Comparison of ENCODE assay signal across 8 cellular contexts in the genomic region with DNA sequence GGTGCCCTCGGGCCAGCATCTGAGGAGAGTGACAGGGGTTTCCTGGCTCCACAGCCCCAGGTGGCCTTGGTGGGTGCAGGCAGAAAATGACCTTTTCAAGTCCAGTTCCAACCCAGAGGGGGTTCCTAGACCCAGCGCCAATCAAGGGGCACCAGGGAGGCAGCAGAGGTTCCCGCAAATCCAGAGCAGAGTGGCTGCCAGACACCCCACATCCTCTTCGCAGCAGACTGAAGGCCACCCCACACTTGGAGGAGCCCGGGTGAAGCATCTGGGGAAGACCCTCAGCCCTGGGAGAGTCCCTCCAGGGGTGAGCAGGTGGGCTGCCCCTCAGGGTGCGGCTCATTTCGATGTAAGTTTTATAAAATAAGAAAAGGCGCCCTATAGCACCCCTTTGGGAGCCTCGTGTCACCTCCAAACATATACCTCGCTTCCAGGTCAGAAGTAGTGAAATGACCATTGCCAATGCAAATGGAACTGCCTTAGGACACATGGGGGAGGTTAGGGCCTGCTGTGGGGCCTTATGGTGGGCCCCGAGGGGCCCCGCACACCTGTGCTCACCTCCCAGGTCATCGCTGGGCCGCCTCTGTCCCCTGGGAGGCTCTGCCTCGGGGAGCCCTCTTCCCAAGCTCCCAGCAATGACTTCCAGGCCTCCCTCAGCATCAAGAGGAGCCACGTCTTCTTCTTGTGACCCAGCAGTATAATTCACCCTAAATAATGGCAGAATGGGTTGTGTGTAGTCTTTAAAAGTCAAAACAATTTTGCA. TPM values are rescaled to one million over a fixed set of nuclear protein-coding genes. Genes with fewer than 3 reads are reported as not detected.
DNase-seq lines count a peak whose midpoint lies in the region; ATAC-seq and TF ChIP-seq lines count a peak whose summit lies in the region.

No MANE protein-coding gene starts in this region.

- H3K36me3 ChIP-seq in mesodermal cell (ENCODE audit: control insufficient read depth, insufficient read depth, low read length) (no peaks in the 10 kb centered on the region), vagina (no peaks in the 10 kb centered on the region)

- H3K4me3 Mint-ChIP-seq in stimulated activated naive CD8-positive, alpha-beta T cell treated with anti-CD3 and anti-CD28 coated beads, Interleukin-15, Interleukin-2, amounts not matched to agents 100 ng/mL and 50 ng/mL, for 24 hours: peak overlapping the region; percentile 82
- H3K4me3 Mint-ChIP-seq in brain: peak overlapping the region; percentile 84 to 92 (median 88)

- H3K27me3 ChIP-seq in vagina: no peaks in the 10 kb centered on the region

- H3K27me3 Mint-ChIP-seq in stimulated activated naive CD8-positive, alpha-beta T cell treated with anti-CD3 and anti-CD28 coated beads, Interleukin-15, Interleukin-2, amounts not matched to agents 100 ng/mL and 50 ng/mL, for 24 hours: no peaks in the 10 kb centered on the region
- no peaks in the 10 kb centered on the region for H3K27me3 Mint-ChIP-seq in brain

- H3K9me3 Mint-ChIP-seq in stimulated activated naive CD8-positive, alpha-beta T cell treated with anti-CD3 and anti-CD28 coated beads, Interleukin-15, Interleukin-2, amounts not matched to agents 100 ng/mL and 50 ng/mL, for 24 hours: no peaks in the 10 kb centered on the region
- H3K9me3 Mint-ChIP-seq in brain: peaks cover 0 to 7% (median 2%) of the 10 kb centered on the region in 5 experiments

- H3K4me1 ChIP-seq in mesodermal cell (ENCODE audit: control insufficient read depth, insufficient read depth, low read length, poor library complexity, severe bottlenecking) (peaks cover 3% of the 10 kb centered on the region), vagina (peaks cover 22% of the 10 kb centered on the region)

- H3K9me3 ChIP-seq in mesodermal cell (ENCODE audit: control insufficient read depth, low read length) (no peaks in the 10 kb centered on the region), vagina (no peaks in the 10 kb centered on the region)

- ATAC-seq in stimulated activated naive CD8-positive, alpha-beta T cell treated with anti-CD3 and anti-CD28 coated beads, Interleukin-15, Interleukin-2, amounts not matched to agents 100 U/mL and 50 U/mL, for 24 hours: no peak

- no peak for TF ChIP-seq POLR2A in vagina (IDR thresholded peaks at IDR 0.05)

- H3K4me3 ChIP-seq in mesodermal cell (ENCODE audit: extremely low read depth, insufficient read depth, low read length, poor library complexity, severe bottlenecking): peak overlapping the region; percentile 49
- H3K4me3 ChIP-seq in vagina: peak overlapping the region; percentile 59 to 64

- peak overlapping the region; percentile 86 for H3K27ac Mint-ChIP-seq in stimulated activated naive CD8-positive, alpha-beta T cell treated with anti-CD3 and anti-CD28 coated beads, Interleukin-15, Interleukin-2, amounts not matched to agents 100 ng/mL and 50 ng/mL, for 24 hours
- peak overlapping the region; percentile 55 to 98 (median 92) for H3K27ac Mint-ChIP-seq in brain

- no peak for TF ChIP-seq CTCF in brain (conservative IDR thresholded peaks at IDR 0.05)
- no peak for TF ChIP-seq CTCF in vagina (IDR thresholded peaks at IDR 0.05)
- TF ChIP-seq CTCF in GM20000 (IDR thresholded peaks at IDR 0.05; ENCODE audit: extremely low read depth, missing control alignments): no peak

- intact Hi-C loops in vagina (cut with DNase I): no loop called here

- H3K36me3 Mint-ChIP-seq in stimulated activated naive CD8-positive, alpha-beta T cell treated with anti-CD3 and anti-CD28 coated beads, Interleukin-15, Interleukin-2, amounts not matched to agents 100 ng/mL and 50 ng/mL, for 24 hours (ENCODE audit: low read depth): peaks cover 8% of the 10 kb centered on the region
- H3K36me3 Mint-ChIP-seq in brain: no peaks in the 10 kb centered on the region

- peaks cover 40% of the 10 kb centered on the region for H3K4me1 Mint-ChIP-seq in stimulated activated naive CD8-positive, alpha-beta T cell treated with anti-CD3 and anti-CD28 coated beads, Interleukin-15, Interleukin-2, amounts not matched to agents 100 ng/mL and 50 ng/mL, for 24 hours (ENCODE audit: low read depth)
- peaks cover 43% of the 10 kb centered on the region for H3K4me1 Mint-ChIP-seq in brain

- WGBS in mesodermal cell (ENCODE audit: insufficient coverage in 2 of 2), 2 experiments: 89 to 91% methylated on average over 11 to 14 of the region's 16 CpGs

- no peak for DNase-seq in stimulated activated naive CD8-positive, alpha-beta T cell treated with anti-CD3 and anti-CD28 coated beads, Interleukin-15, Interleukin-2, amounts not matched to agents 100 U/mL and 50 U/mL, for 24 hours
- DNase-seq in vagina (ENCODE audit: extremely low spot score in 2 of 2): no peak
- DNase-seq in dedifferentiated amniotic fluid mesenchymal stem cell (ENCODE audit: extremely low spot score): no peak
- no peak for DNase-seq in GM20000 (ENCODE audit: low spot score)
- DNase-seq in NCI-H1105 (lab: John Stamatoyannopoulos, UW): no peak

- H3K27ac ChIP-seq in mesodermal cell (ENCODE audit: low read depth, low read length, severe bottlenecking) (no peak overlapping the region), vagina (peak overlapping the region; percentile 84)

RNA-seq across cellular contexts. Expression of gene RTP5, which starts 11.0 kb away (rescaled TPM):
- polyA plus RNA-seq in brain (ENCODE audit: insufficient read depth, low read depth, low replicate concordance): 5.2 TPM
- polyA plus RNA-seq in mesodermal cell (2013, experiment 1 of 2): not detected
- polyA plus RNA-seq in mesodermal cell (2013, experiment 2 of 2): not detected
- not detected for total RNA-seq in vagina

RNA-seq across cellular contexts. Expression of gene PDCD1, which starts 21.8 kb away (rescaled TPM):
- 0.20 TPM for polyA plus RNA-seq in brain (ENCODE audit: insufficient read depth, low read depth, low replicate concordance)
- not detected for polyA plus RNA-seq in mesodermal cell (2013, experiment 1 of 2)
- not detected for polyA plus RNA-seq in mesodermal cell (2013, experiment 2 of 2)
- 3.9 TPM for total RNA-seq in vagina
